ENCODE assay signal across 1 cellular context in the genomic region with DNA sequence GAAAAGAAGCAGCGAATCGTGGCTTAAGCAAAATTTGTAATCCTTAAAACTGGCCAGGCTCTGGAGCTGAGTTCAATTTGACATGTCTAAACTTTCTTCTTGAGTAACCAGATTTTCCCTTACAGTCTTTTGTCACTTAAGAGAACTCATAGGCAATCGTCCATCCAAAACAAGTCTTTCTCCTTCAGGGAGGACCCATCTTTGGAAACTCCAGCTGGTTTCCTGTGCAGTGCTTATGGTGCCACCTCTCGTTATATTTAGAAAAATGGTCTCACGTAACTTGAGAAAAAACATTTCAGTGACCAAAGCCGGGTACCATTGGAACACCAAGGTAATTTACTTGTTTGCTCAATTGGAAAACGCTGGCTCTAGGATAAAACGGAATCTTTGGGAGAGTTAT.
TF ChIP-seq lines count a peak whose summit lies in the region.

No MANE protein-coding gene starts in this region.

TF ChIP-seq in GM23338, 12 proteins besides CTCF, POLR2A, EP300 and RAD21 (continued from another document):
- TF ChIP-seq, protein P1, sequence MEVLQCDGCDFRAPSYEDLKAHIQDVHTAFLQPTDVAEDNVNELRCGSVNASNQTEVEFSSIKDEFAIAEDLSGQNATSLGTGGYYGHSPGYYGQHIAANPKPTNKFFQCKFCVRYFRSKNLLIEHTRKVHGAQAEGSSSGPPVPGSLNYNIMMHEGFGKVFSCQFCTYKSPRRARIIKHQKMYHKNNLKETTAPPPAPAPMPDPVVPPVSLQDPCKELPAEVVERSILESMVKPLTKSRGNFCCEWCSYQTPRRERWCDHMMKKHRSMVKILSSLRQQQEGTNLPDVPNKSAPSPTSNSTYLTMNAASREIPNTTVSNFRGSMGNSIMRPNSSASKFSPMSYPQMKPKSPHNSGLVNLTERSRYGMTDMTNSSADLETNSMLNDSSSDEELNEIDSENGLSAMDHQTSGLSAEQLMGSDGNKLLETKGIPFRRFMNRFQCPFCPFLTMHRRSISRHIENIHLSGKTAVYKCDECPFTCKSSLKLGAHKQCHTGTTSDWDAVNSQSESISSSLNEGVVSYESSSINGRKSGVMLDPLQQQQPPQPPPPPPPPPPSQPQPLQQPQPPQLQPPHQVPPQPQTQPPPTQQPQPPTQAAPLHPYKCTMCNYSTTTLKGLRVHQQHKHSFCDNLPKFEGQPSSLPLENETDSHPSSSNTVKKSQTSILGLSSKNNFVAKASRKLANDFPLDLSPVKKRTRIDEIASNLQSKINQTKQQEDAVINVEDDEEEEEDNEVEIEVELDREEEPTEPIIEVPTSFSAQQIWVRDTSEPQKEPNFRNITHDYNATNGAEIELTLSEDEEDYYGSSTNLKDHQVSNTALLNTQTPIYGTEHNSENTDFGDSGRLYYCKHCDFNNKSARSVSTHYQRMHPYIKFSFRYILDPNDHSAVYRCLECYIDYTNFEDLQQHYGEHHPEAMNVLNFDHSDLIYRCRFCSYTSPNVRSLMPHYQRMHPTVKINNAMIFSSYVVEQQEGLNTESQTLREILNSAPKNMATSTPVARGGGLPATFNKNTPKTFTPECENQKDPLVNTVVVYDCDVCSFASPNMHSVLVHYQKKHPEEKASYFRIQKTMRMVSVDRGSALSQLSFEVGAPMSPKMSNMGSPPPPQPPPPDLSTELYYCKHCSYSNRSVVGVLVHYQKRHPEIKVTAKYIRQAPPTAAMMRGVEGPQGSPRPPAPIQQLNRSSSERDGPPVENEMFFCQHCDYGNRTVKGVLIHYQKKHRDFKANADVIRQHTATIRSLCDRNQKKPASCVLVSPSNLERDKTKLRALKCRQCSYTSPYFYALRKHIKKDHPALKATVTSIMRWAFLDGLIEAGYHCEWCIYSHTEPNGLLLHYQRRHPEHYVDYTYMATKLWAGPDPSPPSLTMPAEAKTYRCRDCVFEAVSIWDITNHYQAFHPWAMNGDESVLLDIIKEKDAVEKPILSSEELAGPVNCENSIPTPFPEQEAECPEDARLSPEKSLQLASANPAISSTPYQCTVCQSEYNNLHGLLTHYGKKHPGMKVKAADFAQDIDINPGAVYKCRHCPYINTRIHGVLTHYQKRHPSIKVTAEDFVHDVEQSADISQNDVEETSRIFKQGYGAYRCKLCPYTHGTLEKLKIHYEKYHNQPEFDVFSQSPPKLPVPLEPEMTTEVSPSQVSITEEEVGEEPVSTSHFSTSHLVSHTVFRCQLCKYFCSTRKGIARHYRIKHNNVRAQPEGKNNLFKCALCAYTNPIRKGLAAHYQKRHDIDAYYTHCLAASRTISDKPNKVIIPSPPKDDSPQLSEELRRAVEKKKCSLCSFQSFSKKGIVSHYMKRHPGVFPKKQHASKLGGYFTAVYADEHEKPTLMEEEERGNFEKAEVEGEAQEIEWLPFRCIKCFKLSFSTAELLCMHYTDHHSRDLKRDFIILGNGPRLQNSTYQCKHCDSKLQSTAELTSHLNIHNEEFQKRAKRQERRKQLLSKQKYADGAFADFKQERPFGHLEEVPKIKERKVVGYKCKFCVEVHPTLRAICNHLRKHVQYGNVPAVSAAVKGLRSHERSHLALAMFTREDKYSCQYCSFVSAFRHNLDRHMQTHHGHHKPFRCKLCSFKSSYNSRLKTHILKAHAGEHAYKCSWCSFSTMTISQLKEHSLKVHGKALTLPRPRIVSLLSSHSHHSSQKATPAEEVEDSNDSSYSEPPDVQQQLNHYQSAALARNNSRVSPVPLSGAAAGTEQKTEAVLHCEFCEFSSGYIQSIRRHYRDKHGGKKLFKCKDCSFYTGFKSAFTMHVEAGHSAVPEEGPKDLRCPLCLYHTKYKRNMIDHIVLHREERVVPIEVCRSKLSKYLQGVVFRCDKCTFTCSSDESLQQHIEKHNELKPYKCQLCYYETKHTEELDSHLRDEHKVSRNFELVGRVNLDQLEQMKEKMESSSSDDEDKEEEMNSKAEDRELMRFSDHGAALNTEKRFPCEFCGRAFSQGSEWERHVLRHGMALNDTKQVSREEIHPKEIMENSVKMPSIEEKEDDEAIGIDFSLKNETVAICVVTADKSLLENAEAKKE (CRISPR knock-in tag; IDR thresholded peaks at IDR 0.05), result no peak
- TF ChIP-seq, protein P2, sequence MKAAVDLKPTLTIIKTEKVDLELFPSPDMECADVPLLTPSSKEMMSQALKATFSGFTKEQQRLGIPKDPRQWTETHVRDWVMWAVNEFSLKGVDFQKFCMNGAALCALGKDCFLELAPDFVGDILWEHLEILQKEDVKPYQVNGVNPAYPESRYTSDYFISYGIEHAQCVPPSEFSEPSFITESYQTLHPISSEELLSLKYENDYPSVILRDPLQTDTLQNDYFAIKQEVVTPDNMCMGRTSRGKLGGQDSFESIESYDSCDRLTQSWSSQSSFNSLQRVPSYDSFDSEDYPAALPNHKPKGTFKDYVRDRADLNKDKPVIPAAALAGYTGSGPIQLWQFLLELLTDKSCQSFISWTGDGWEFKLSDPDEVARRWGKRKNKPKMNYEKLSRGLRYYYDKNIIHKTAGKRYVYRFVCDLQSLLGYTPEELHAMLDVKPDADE (IDR thresholded peaks at IDR 0.05), result no peak
- TF ChIP-seq POLR2AphosphoS5 (IDR thresholded peaks at IDR 0.05; ENCODE audit: low read depth), result no peak
- no peak for TF ChIP-seq STAT1 (IDR thresholded peaks at IDR 0.05; ENCODE audit: unreplicated experiment)
- no peak for TF ChIP-seq ZNF114 (CRISPR knock-in tag; IDR thresholded peaks at IDR 0.05)
- TF ChIP-seq EZH2 (IDR thresholded peaks at IDR 0.05; ENCODE audit: low read depth, unreplicated experiment), result no peak
- TF ChIP-seq EZH2phosphoT487 (IDR thresholded peaks at IDR 0.05; ENCODE audit: unreplicated experiment), result no peak
- no peak for TF ChIP-seq JUNB (IDR thresholded peaks at IDR 0.05; ENCODE audit: unreplicated experiment)
